ENCODE assay signal across 1 cellular context in genomic region chr2:74507145-74507925, GRCh38.
TF ChIP-seq lines count a peak whose summit lies in the region.

Gene PCGF1 (minus strand): TSS chr2:74507695. CDS start chr2:74507668, 27 bp downstream.

TF ChIP-seq in HepG2, 621 proteins besides CTCF, POLR2A, EP300 and RAD21 (continued from another document and continues in another):
- TF ChIP-seq REPIN1 (CRISPR knock-in tag; IDR thresholded peaks at IDR 0.05; ENCODE audit: borderline replicate concordance, low read depth) = peak; percentile 84
- 0 out of 2 replicates have a peak, but pooled peaks have one; percentile 13 for TF ChIP-seq RFX5 (IDR thresholded peaks at IDR 0.05; ENCODE audit: low read depth, low read length)
- 0 out of 2 replicates have a peak, but pooled peaks have one; percentile 42 for TF ChIP-seq ZNF644 (CRISPR knock-in tag; IDR thresholded peaks at IDR 0.05; ENCODE audit: low read depth)
- peak; percentile 96 for TF ChIP-seq AKAP8 (CRISPR knock-in tag; IDR thresholded peaks at IDR 0.05)
- peak; percentile 78 for TF ChIP-seq TBX2 (CRISPR knock-in tag; IDR thresholded peaks at IDR 0.05; ENCODE audit: borderline replicate concordance)
- TF ChIP-seq HCFC1 (IDR thresholded peaks at IDR 0.05; ENCODE audit: low read depth, low read length) = peak; percentile 26; the same call in 1 of the 2 replicates
- TF ChIP-seq, protein P1, sequence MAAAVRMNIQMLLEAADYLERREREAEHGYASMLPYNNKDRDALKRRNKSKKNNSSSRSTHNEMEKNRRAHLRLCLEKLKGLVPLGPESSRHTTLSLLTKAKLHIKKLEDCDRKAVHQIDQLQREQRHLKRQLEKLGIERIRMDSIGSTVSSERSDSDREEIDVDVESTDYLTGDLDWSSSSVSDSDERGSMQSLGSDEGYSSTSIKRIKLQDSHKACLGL (CRISPR knock-in tag; IDR thresholded peaks at IDR 0.05) = peak; percentile 77
- TF ChIP-seq, protein P2, sequence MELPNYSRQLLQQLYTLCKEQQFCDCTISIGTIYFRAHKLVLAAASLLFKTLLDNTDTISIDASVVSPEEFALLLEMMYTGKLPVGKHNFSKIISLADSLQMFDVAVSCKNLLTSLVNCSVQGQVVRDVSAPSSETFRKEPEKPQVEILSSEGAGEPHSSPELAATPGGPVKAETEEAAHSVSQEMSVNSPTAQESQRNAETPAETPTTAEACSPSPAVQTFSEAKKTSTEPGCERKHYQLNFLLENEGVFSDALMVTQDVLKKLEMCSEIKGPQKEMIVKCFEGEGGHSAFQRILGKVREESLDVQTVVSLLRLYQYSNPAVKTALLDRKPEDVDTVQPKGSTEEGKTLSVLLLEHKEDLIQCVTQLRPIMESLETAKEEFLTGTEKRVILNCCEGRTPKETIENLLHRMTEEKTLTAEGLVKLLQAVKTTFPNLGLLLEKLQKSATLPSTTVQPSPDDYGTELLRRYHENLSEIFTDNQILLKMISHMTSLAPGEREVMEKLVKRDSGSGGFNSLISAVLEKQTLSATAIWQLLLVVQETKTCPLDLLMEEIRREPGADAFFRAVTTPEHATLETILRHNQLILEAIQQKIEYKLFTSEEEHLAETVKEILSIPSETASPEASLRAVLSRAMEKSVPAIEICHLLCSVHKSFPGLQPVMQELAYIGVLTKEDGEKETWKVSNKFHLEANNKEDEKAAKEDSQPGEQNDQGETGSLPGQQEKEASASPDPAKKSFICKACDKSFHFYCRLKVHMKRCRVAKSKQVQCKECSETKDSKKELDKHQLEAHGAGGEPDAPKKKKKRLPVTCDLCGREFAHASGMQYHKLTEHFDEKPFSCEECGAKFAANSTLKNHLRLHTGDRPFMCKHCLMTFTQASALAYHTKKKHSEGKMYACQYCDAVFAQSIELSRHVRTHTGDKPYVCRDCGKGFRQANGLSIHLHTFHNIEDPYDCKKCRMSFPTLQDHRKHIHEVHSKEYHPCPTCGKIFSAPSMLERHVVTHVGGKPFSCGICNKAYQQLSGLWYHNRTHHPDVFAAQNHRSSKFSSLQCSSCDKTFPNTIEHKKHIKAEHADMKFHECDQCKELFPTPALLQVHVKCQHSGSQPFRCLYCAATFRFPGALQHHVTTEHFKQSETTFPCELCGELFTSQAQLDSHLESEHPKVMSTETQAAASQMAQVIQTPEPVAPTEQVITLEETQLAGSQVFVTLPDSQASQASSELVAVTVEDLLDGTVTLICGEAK (IDR thresholded peaks at IDR 0.05) = no peak
- TF ChIP-seq, protein P2 (CRISPR knock-in tag; IDR thresholded peaks at IDR 0.05) = no peak
- TF ChIP-seq HMGXB4 (CRISPR knock-in tag; IDR thresholded peaks at IDR 0.05; ENCODE audit: borderline replicate concordance in 1 of 2, low read depth in 1 of 2) = peak; percentile 88 to 91
- TF ChIP-seq ZNF256 (CRISPR knock-in tag; conservative IDR thresholded peaks at IDR 0.05) = 0 out of 2 replicates have a peak, but pooled peaks have one; percentile 70
- no peak for TF ChIP-seq ZFAT (CRISPR knock-in tag; conservative IDR thresholded peaks at IDR 0.05)
- TF ChIP-seq, protein P3, sequence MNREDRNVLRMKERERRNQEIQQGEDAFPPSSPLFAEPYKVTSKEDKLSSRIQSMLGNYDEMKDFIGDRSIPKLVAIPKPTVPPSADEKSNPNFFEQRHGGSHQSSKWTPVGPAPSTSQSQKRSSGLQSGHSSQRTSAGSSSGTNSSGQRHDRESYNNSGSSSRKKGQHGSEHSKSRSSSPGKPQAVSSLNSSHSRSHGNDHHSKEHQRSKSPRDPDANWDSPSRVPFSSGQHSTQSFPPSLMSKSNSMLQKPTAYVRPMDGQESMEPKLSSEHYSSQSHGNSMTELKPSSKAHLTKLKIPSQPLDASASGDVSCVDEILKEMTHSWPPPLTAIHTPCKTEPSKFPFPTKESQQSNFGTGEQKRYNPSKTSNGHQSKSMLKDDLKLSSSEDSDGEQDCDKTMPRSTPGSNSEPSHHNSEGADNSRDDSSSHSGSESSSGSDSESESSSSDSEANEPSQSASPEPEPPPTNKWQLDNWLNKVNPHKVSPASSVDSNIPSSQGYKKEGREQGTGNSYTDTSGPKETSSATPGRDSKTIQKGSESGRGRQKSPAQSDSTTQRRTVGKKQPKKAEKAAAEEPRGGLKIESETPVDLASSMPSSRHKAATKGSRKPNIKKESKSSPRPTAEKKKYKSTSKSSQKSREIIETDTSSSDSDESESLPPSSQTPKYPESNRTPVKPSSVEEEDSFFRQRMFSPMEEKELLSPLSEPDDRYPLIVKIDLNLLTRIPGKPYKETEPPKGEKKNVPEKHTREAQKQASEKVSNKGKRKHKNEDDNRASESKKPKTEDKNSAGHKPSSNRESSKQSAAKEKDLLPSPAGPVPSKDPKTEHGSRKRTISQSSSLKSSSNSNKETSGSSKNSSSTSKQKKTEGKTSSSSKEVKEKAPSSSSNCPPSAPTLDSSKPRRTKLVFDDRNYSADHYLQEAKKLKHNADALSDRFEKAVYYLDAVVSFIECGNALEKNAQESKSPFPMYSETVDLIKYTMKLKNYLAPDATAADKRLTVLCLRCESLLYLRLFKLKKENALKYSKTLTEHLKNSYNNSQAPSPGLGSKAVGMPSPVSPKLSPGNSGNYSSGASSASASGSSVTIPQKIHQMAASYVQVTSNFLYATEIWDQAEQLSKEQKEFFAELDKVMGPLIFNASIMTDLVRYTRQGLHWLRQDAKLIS (CRISPR knock-in tag; IDR thresholded peaks at IDR 0.05) = peak; percentile 58; the same call in 1 of the 2 replicates
- peak; percentile 46; the same call in 1 of the 2 replicates for TF ChIP-seq ZNF329 (CRISPR knock-in tag; IDR thresholded peaks at IDR 0.05; ENCODE audit: low read depth)
- no peak; the same call in 1 of the 2 replicates for TF ChIP-seq STAT5B (CRISPR knock-in tag; IDR thresholded peaks at IDR 0.05)
- TF ChIP-seq IRF2 (CRISPR knock-in tag; IDR thresholded peaks at IDR 0.05) = peak; percentile 92
- no peak; the same call in 1 of the 2 replicates for TF ChIP-seq ZNF335 (CRISPR knock-in tag; IDR thresholded peaks at IDR 0.05)
- TF ChIP-seq EHMT2 (IDR thresholded peaks at IDR 0.05; ENCODE audit: borderline replicate concordance, low read depth, low read length) = no peak
- TF ChIP-seq, protein P4, sequence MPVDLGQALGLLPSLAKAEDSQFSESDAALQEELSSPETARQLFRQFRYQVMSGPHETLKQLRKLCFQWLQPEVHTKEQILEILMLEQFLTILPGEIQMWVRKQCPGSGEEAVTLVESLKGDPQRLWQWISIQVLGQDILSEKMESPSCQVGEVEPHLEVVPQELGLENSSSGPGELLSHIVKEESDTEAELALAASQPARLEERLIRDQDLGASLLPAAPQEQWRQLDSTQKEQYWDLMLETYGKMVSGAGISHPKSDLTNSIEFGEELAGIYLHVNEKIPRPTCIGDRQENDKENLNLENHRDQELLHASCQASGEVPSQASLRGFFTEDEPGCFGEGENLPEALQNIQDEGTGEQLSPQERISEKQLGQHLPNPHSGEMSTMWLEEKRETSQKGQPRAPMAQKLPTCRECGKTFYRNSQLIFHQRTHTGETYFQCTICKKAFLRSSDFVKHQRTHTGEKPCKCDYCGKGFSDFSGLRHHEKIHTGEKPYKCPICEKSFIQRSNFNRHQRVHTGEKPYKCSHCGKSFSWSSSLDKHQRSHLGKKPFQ (CRISPR knock-in tag; IDR thresholded peaks at IDR 0.05; ENCODE audit: insufficient replicate concordance) = no peak
- TF ChIP-seq HMGA1 (CRISPR knock-in tag; conservative IDR thresholded peaks at IDR 0.05) = no peak
- no peak for TF ChIP-seq ZNF207 (IDR thresholded peaks at IDR 0.05; ENCODE audit: borderline replicate concordance)
- TF ChIP-seq PCBP2 (optimal IDR thresholded peaks at IDR 0.05; ENCODE audit: low read depth, low read length, poor library complexity, severe bottlenecking) = no peak
- peak; percentile 69; the same call in 1 of the 2 replicates for TF ChIP-seq ZNF343 (CRISPR knock-in tag; IDR thresholded peaks at IDR 0.05)
- TF ChIP-seq DDIT3 (CRISPR knock-in tag; IDR thresholded peaks at IDR 0.05) = no peak
- TF ChIP-seq TBP (CRISPR knock-in tag; IDR thresholded peaks at IDR 0.05) = no peak
- TF ChIP-seq SRSF4 (IDR thresholded peaks at IDR 0.05; ENCODE audit: low read depth, low read length, poor library complexity, severe bottlenecking) = no peak
- peak; percentile 79 for TF ChIP-seq ELF3 (CRISPR knock-in tag; IDR thresholded peaks at IDR 0.05)
- TF ChIP-seq MED8 (CRISPR knock-in tag; IDR thresholded peaks at IDR 0.05; ENCODE audit: insufficient replicate concordance) = no peak
- TF ChIP-seq ZNF354B (CRISPR knock-in tag; IDR thresholded peaks at IDR 0.05) = no peak
- no peak for TF ChIP-seq ZNF468 (CRISPR knock-in tag; IDR thresholded peaks at IDR 0.05)
- 0 out of 2 replicates have a peak, but pooled peaks have one; percentile 59 for TF ChIP-seq E2F1 (CRISPR knock-in tag; IDR thresholded peaks at IDR 0.05)
- no peak for TF ChIP-seq ZMYM2 (CRISPR knock-in tag; IDR thresholded peaks at IDR 0.05)
- TF ChIP-seq MYC (CRISPR knock-in tag; IDR thresholded peaks at IDR 0.05; ENCODE audit: borderline replicate concordance) = peak; percentile 89
- TF ChIP-seq CAMTA2 (CRISPR knock-in tag; IDR thresholded peaks at IDR 0.05; ENCODE audit: borderline replicate concordance) = no peak; the same call in 1 of the 2 replicates
- TF ChIP-seq ZNF333 (CRISPR knock-in tag; IDR thresholded peaks at IDR 0.05; ENCODE audit: borderline replicate concordance) = peak; percentile 28; the same call in 1 of the 2 replicates
- no peak for TF ChIP-seq ZNF30 (CRISPR knock-in tag; IDR thresholded peaks at IDR 0.05)
- TF ChIP-seq PHF20 (CRISPR knock-in tag; IDR thresholded peaks at IDR 0.05) = peak; percentile 87
- no peak for TF ChIP-seq FLYWCH1 (CRISPR knock-in tag; IDR thresholded peaks at IDR 0.05)
- peak; percentile 53 for TF ChIP-seq BORCS8-MEF2B (CRISPR knock-in tag; IDR thresholded peaks at IDR 0.05)
- TF ChIP-seq SP140L (CRISPR knock-in tag; IDR thresholded peaks at IDR 0.05; ENCODE audit: borderline replicate concordance) = no peak
- TF ChIP-seq FOXA3 (CRISPR knock-in tag; IDR thresholded peaks at IDR 0.05) = peak; percentile 75
- TF ChIP-seq KLF13 (CRISPR knock-in tag; IDR thresholded peaks at IDR 0.05) = no peak
- peak; percentile 3; the same call in 1 of the 2 replicates for TF ChIP-seq ZNF12 (CRISPR knock-in tag; IDR thresholded peaks at IDR 0.05)
- TF ChIP-seq ETV5 (CRISPR knock-in tag; IDR thresholded peaks at IDR 0.05; ENCODE audit: borderline replicate concordance) = no peak; the same call in none of the 2 replicates
